Comparison of ENCODE assay signal across 27 cellular contexts in genomic region chr1:244660595-244660994, GRCh38.
"Had no signal": no experiment of that assay in that cellular context is flagged by ENCODE, and none has a peak within 500 bp of the region (broad histone marks: within the 10 kb centered on the region; RNA-seq: fewer than 3 reads in every experiment).

No MANE protein-coding gene starts in this region.

- H3K9me3 Mint-ChIP-seq: immature natural killer cell had no signal

- ATAC-seq: esophagus mucosa, gastrocnemius medialis, heart right ventricle, left colon, left ventricle myocardium superior, mucosa of descending colon had no signal

- H3K27ac ChIP-seq: dorsolateral prefrontal cortex, esophagus squamous epithelium, gastrocnemius medialis, heart right ventricle, lower lobe of right lung had no signal

- H3K36me3 ChIP-seq: gastrocnemius medialis, lower lobe of right lung had no signal

- H3K27ac Mint-ChIP-seq: immature natural killer cell, mesothelial cell of epicardium had no signal

- H3K27me3 Mint-ChIP-seq: naive B cell had no signal

- H3K4me3 ChIP-seq: coronary artery, dorsolateral prefrontal cortex, esophagus squamous epithelium, gastrocnemius medialis, heart right ventricle, lower lobe of right lung, mucosa of descending colon had no signal

- DNase-seq: dermis blood vessel endothelial cell; dorsolateral prefrontal cortex; effector CD4-positive, alpha-beta T cell; effector memory CD4-positive, alpha-beta T cell; esophagus squamous epithelium; foreskin fibroblast; foreskin melanocyte; gastrocnemius medialis; glutamatergic neuron; head of caudate nucleus; heart right ventricle; hippocampal formation; immature natural killer cell; islet precursor cell; kidney; kidney glomerular epithelial cell; left colon; left ventricle myocardium superior; lower lobe of right lung; mesenchymal stem cell; mucosa of descending colon; naive B cell had no signal

- H3K9me3 ChIP-seq: esophagus squamous epithelium, gastrocnemius medialis, lower lobe of right lung, mucosa of descending colon had no signal

- H3K4me3 Mint-ChIP-seq: immature natural killer cell, mesothelial cell of epicardium, naive B cell had no signal

- FAIRE-seq: colon, endothelial cell of umbilical vein, kidney had no signal

- H3K27me3 ChIP-seq: dorsolateral prefrontal cortex, esophagus squamous epithelium, gastrocnemius medialis, heart right ventricle had no signal
